Comparison of ENCODE assay signal across 2 cellular contexts in the genomic region with DNA sequence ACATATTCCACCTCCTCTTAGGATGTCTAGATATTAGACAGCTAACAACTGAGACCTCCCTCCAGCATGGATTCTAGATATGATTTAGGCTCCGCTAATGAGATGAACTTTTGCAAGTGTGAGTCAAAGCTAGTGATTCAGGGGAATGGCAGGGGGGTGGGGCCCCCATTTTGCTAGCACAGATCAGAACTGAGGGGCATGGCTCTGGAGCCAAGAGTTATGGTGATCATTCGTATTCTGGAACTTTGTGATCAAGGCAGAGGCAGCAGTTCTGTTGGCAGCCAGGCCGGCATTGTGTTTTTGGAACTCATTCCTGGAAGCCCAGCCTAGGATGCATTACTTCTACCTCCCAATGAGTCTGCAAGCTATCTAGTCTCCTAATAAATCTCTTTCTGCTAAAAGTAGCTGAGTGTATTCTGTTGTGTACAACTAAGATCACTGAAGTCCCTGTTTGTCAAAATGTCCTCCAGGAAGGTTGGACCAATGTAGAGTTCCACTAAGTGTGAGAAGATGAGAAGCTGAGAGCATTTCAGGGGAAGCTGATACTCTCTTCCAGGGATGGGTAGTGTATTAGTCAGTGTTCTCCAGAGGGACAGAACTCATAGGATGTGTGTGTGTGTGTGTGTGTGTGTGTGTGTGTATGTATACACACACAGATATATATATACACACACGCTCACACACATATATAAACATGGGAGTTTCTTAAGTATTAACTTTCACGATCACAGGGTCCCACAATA.
TF ChIP-seq lines count a peak whose summit lies in the region.

No MANE protein-coding gene starts in this region.

TF ChIP-seq in SK-N-SH treated with all-trans-retinoic acid at 6 μM for 48 hours, 23 proteins besides CTCF, POLR2A, EP300 and RAD21 (continued from another document):
- TF ChIP-seq, protein P1, sequence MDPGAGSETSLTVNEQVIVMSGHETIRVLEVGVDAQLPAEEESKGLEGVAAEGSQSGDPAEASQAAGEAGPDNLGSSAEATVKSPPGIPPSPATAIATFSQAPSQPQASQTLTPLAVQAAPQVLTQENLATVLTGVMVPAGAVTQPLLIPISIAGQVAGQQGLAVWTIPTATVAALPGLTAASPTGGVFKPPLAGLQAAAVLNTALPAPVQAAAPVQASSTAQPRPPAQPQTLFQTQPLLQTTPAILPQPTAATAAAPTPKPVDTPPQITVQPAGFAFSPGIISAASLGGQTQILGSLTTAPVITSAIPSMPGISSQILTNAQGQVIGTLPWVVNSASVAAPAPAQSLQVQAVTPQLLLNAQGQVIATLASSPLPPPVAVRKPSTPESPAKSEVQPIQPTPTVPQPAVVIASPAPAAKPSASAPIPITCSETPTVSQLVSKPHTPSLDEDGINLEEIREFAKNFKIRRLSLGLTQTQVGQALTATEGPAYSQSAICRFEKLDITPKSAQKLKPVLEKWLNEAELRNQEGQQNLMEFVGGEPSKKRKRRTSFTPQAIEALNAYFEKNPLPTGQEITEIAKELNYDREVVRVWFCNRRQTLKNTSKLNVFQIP (CRISPR knock-in tag; IDR thresholded peaks at IDR 0.05; ENCODE audit: borderline replicate concordance, low read depth), result no peak
- TF ChIP-seq CSDC2 (CRISPR knock-in tag; IDR thresholded peaks at IDR 0.05), result no peak
- no peak for TF ChIP-seq PPARA (CRISPR knock-in tag; IDR thresholded peaks at IDR 0.05; ENCODE audit: borderline replicate concordance)

TF ChIP-seq in SK-N-SH, 30 proteins besides CTCF, POLR2A, EP300 and RAD21 (continued from another document):
- TF ChIP-seq ZBTB33 (IDR thresholded peaks at IDR 0.05; ENCODE audit: borderline replicate concordance, low read depth), result no peak
- TF ChIP-seq CHD2 (IDR thresholded peaks at IDR 0.05; ENCODE audit: low read length, partially characterized antibody), result no peak
